In the genomic region with DNA sequence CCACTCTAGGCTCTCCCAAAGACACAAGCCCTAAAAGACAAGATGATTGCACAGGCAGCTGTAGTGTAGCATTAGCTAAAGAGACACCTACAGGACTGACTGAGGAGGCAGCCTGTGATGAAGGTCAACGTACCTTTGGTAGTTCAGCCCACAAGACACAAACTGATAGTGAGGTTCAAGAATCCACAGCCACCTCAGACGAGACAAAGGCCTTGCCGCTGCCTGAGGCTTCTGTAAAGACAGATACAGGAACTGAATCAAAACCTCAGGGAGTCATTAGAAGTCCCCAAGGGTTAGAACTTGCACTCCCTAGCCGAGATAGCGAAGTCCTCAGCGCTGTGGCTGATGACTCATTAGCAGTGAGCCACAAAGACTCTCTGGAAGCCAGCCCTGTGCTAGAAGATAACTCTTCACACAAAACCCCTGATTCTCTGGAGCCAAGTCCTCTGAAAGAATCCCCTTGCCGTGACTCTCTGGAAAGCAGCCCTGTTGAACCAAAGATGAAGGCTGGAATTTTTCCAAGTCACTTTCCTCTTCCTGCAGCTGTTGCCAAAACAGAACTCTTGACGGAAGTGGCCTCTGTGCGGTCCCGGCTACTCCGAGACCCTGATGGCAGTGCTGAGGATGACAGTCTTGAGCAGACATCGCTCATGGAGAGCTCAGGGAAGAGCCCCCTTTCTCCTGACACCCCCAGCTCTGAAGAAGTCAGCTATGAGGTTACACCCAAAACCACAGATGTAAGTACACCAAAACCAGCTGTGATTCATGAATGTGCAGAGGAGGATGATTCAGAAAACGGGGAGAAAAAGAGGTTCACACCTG, we compare ENCODE assay signal across 9 cellular contexts.
DNase-seq lines count a peak whose midpoint lies in the region; ATAC-seq, FAIRE-seq and TF ChIP-seq lines count a peak whose summit lies in the region.
"Had no signal": no experiment of that assay in that cellular context is flagged by ENCODE, and none has a peak within 500 bp of the region (broad histone marks: within the 10 kb centered on the region; RNA-seq: fewer than 3 reads in every experiment).

No MANE protein-coding gene starts in this region.

- TF ChIP-seq CTCF in D721Med (IDR thresholded peaks at IDR 0.05; ENCODE audit: insufficient read depth, missing control alignments), result no peak

- peak overlapping the region; percentile 91 for H3K27ac Mint-ChIP-seq in activated T-helper 17 cell treated with anti-CD3 and anti-CD28 coated beads, Interleukin-2, amount 50 U/mL, for 72 hours

- FAIRE-seq in D721Med (lab: Jason Lieb, UNC), result no peak

- H3K4me3 ChIP-seq in right cardiac atrium (ENCODE audit: low read length), result no peak overlapping the region

- H3K36me3 Mint-ChIP-seq in activated T-helper 17 cell treated with anti-CD3 and anti-CD28 coated beads, Interleukin-2, amount 50 U/mL, for 72 hours (ENCODE audit: low read depth), result no peaks in the 10 kb centered on the region

- ATAC-seq in HG03025 (IDR thresholded peaks at IDR 0.05; ENCODE audit: low FRiP score, unreplicated experiment) (peak; percentile 97), right cardiac atrium (peak; percentile 85 to 93)
- peak; percentile 94 for ATAC-seq in activated T-helper 17 cell treated with anti-CD3 and anti-CD28 coated beads, Interleukin-2, amount 50 U/mL, for 72 hours (replicated peaks)

- DNase-seq in NK-92 treated with Interleukin-12 subunit alpha and Interleukin-12 subunit beta, amount 100 ng/mL, for 24 hours (lab: John Stamatoyannopoulos, UW), result peak; percentile 45
- DNase-seq in NK-92 (lab: John Stamatoyannopoulos, UW; ENCODE audit: unreplicated experiment) (no peak), RPMI7951 (ENCODE audit: low read depth) (peak; percentile 98), right cardiac atrium (peak; percentile 48 to 50 (median 49)), D721Med (ENCODE audit: insufficient read length, low spot score) (no peak)
- peak; percentile 27 to 52 (median 47) for DNase-seq in stimulated activated CD4-positive, alpha-beta T cell treated with anti-CD3 and anti-CD28 coated beads, TNF-alpha, amount 100 ng/mL, for 4 hours (ENCODE audit: low read depth in 3 of 3)

- H3K27ac ChIP-seq in right cardiac atrium (ENCODE audit: low read length), result peak overlapping the region; percentile 2
- H3K27ac ChIP-seq: C4-2B had no signal

- H3K9me3 ChIP-seq in right cardiac atrium (ENCODE audit: control insufficient read depth, low read length), result no peaks in the 10 kb centered on the region

- H3K9me3 Mint-ChIP-seq in activated T-helper 17 cell treated with anti-CD3 and anti-CD28 coated beads, Interleukin-2, amount 50 U/mL, for 72 hours, result peaks cover 7% of the 10 kb centered on the region

- intact Hi-C loops in right cardiac atrium (cut with DNase I), result no loop called here

- peak overlapping the region; percentile 59 for H3K4me3 Mint-ChIP-seq in activated T-helper 17 cell treated with anti-CD3 and anti-CD28 coated beads, Interleukin-2, amount 50 U/mL, for 72 hours

- H3K4me1 Mint-ChIP-seq in activated T-helper 17 cell treated with anti-CD3 and anti-CD28 coated beads, Interleukin-2, amount 50 U/mL, for 72 hours, result peaks cover 33% of the 10 kb centered on the region

- H3K27me3 Mint-ChIP-seq in activated T-helper 17 cell treated with anti-CD3 and anti-CD28 coated beads, Interleukin-2, amount 50 U/mL, for 72 hours, result peaks cover 38% of the 10 kb centered on the region

- 24% methylated on average over 13 of the region's 13 CpGs for WGBS in right cardiac atrium

- peaks cover 2% of the 10 kb centered on the region for H3K4me1 ChIP-seq in right cardiac atrium (ENCODE audit: control insufficient read depth, insufficient read depth, low read length)

- no peaks in the 10 kb centered on the region for H3K27me3 ChIP-seq in right cardiac atrium (ENCODE audit: control insufficient read depth, insufficient read depth)

Comparison
In these comparisons a context has a peak if more than half of its experiments do, and no peak if none do; other contexts are left out.
1. DNase-seq: peak in NK-92 treated with Interleukin-12 subunit alpha and Interleukin-12 subunit beta, amount 100 ng/mL, for 24 hours (single experiment), RPMI7951 (single experiment), right cardiac atrium (3 of 3) and stimulated activated CD4-positive, alpha-beta T cell treated with anti-CD3 and anti-CD28 coated beads, TNF-alpha, amount 100 ng/mL, for 4 hours (3 of 3); none in NK-92 (single experiment) and D721Med (single experiment).
2. Peak in every context shown above with its lines, with median percentiles within 50 percentile points of each other: ATAC-seq.